Comparison of ENCODE assay signal across 1 cellular context in the genomic region with DNA sequence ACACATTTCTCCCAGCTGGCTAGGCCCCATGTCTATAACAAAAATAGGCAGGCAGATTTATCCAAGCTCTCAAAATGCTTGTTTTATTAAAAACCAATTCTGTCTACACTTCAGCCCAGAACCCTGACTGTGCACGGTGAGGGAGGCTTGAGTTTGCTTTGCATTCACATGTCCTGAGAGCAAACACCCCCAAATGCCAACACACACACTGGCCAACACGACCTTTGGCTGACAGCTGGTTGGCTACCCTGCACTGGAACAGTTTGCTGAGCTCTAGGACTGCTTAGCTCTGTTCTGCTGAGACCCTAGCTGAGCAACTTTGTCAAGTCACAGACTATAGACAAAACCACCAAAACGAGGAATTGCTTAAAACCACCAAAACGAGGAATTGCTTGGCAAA.
TF ChIP-seq lines count a peak whose summit lies in the region.

No MANE protein-coding gene starts in this region.

TF ChIP-seq in HepG2, 621 proteins besides CTCF, POLR2A, EP300 and RAD21 (continued from another document and continues in another):
- TF ChIP-seq, protein P1, sequence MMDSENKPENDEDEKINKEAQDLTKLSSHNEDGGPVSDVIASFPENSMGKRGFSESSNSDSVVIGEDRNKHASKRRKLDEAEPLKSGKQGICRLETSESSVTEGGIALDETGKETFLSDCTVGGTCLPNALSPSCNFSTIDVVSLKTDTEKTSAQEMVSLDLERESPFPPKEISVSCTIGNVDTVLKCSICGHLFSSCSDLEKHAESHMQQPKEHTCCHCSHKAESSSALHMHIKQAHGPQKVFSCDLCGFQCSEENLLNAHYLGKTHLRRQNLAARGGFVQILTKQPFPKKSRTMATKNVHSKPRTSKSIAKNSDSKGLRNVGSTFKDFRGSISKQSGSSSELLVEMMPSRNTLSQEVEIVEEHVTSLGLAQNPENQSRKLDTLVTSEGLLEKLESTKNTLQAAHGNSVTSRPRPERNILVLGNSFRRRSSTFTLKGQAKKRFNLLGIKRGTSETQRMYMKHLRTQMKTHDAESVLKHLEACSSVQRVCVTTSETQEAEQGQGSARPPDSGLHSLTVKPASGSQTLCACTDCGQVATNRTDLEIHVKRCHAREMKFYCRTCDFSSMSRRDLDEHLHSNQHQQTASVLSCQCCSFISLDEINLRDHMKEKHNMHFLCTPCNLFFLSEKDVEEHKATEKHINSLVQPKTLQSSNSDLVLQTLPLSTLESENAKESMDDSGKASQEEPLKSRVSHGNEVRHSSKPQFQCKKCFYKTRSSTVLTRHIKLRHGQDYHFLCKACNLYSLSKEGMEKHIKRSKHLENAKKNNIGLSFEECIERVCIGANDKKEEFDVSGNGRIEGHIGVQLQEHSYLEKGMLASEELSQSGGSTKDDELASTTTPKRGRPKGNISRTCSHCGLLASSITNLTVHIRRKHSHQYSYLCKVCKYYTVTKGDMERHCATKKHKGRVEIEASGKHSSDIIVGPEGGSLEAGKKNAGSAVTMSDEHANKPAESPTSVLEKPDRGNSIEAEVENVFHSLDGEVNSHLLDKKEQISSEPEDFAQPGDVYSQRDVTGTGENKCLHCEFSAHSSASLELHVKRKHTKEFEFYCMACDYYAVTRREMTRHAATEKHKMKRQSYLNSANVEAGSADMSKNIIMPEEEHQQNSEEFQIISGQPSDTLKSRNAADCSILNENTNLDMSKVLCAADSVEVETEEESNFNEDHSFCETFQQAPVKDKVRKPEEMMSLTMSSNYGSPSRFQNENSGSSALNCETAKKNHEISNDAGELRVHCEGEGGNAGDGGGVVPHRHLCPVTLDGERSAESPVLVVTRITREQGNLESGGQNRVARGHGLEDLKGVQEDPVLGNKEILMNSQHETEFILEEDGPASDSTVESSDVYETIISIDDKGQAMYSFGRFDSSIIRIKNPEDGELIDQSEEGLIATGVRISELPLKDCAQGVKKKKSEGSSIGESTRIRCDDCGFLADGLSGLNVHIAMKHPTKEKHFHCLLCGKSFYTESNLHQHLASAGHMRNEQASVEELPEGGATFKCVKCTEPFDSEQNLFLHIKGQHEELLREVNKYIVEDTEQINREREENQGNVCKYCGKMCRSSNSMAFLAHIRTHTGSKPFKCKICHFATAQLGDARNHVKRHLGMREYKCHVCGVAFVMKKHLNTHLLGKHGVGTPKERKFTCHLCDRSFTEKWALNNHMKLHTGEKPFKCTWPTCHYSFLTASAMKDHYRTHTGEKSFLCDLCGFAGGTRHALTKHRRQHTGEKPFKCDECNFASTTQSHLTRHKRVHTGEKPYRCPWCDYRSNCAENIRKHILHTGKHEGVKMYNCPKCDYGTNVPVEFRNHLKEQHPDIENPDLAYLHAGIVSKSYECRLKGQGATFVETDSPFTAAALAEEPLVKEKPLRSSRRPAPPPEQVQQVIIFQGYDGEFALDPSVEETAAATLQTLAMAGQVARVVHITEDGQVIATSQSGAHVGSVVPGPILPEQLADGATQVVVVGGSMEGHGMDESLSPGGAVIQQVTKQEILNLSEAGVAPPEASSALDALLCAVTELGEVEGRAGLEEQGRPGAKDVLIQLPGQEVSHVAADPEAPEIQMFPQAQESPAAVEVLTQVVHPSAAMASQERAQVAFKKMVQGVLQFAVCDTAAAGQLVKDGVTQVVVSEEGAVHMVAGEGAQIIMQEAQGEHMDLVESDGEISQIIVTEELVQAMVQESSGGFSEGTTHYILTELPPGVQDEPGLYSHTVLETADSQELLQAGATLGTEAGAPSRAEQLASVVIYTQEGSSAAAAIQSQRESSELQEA (CRISPR knock-in tag; IDR thresholded peaks at IDR 0.05; ENCODE audit: not compliant biosample characterization) = no peak
- TF ChIP-seq, protein P2, sequence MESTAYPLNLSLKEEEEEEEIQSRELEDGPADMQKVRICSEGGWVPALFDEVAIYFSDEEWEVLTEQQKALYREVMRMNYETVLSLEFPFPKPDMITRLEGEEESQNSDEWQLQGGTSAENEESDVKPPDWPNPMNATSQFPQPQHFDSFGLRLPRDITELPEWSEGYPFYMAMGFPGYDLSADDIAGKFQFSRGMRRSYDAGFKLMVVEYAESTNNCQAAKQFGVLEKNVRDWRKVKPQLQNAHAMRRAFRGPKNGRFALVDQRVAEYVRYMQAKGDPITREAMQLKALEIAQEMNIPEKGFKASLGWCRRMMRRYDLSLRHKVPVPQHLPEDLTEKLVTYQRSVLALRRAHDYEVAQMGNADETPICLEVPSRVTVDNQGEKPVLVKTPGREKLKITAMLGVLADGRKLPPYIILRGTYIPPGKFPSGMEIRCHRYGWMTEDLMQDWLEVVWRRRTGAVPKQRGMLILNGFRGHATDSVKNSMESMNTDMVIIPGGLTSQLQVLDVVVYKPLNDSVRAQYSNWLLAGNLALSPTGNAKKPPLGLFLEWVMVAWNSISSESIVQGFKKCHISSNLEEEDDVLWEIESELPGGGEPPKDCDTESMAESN (CRISPR knock-in tag; conservative IDR thresholded peaks at IDR 0.05) = no peak
- no peak for TF ChIP-seq SRSF9 (IDR thresholded peaks at IDR 0.05; ENCODE audit: borderline replicate concordance, insufficient read depth, low read depth, low read length, poor library complexity, severe bottlenecking)
- no peak for TF ChIP-seq ZIK1 (CRISPR knock-in tag; IDR thresholded peaks at IDR 0.05; ENCODE audit: borderline replicate concordance, low read depth)
- no peak for TF ChIP-seq ZNF12 (CRISPR knock-in tag; IDR thresholded peaks at IDR 0.05)
- TF ChIP-seq IKZF1 (IDR thresholded peaks at IDR 0.05) = no peak
- TF ChIP-seq, protein P3, sequence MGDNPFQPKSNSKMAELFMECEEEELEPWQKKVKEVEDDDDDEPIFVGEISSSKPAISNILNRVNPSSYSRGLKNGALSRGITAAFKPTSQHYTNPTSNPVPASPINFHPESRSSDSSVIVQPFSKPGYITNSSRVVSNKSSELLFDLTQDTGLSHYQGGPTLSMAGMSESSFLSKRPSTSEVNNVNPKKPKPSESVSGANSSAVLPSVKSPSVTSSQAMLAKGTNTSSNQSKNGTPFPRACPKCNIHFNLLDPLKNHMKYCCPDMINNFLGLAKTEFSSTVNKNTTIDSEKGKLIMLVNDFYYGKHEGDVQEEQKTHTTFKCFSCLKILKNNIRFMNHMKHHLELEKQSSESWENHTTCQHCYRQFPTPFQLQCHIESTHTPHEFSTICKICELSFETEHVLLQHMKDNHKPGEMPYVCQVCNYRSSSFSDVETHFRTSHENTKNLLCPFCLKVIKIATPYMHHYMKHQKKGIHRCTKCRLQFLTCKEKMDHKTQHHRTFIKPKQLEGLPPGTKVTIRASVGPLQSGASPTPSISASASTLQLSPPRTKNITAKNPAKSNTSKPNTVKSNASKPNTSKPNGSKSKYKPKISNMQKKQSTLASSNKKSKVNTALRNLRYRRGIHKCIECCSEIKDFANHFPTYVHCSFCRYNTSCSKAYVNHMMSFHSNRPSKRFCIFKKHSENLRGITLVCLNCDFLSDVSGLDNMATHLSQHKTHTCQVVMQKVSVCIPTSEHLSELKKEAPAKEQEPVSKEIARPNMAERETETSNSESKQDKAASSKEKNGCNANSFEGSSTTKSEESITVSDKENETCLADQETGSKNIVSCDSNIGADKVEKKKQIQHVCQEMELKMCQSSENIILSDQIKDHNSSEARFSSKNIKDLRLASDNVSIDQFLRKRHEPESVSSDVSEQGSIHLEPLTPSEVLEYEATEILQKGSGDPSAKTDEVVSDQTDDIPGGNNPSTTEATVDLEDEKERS (CRISPR knock-in tag; IDR thresholded peaks at IDR 0.05) = no peak
- no peak for TF ChIP-seq FIP1L1 (IDR thresholded peaks at IDR 0.05; ENCODE audit: borderline replicate concordance, insufficient read depth, low read depth, low read length)
- TF ChIP-seq SOX6 (IDR thresholded peaks at IDR 0.05) = no peak
- TF ChIP-seq SOX6 (CRISPR knock-in tag; IDR thresholded peaks at IDR 0.05) = no peak
- no peak for TF ChIP-seq ZKSCAN8 (CRISPR knock-in tag; IDR thresholded peaks at IDR 0.05; ENCODE audit: borderline replicate concordance)
- TF ChIP-seq AKAP8 (CRISPR knock-in tag; IDR thresholded peaks at IDR 0.05) = no peak
- no peak for TF ChIP-seq ZNF138 (CRISPR knock-in tag; IDR thresholded peaks at IDR 0.05; ENCODE audit: low read depth)
- no peak for TF ChIP-seq SP4 (CRISPR knock-in tag; IDR thresholded peaks at IDR 0.05)
- TF ChIP-seq, protein P4, sequence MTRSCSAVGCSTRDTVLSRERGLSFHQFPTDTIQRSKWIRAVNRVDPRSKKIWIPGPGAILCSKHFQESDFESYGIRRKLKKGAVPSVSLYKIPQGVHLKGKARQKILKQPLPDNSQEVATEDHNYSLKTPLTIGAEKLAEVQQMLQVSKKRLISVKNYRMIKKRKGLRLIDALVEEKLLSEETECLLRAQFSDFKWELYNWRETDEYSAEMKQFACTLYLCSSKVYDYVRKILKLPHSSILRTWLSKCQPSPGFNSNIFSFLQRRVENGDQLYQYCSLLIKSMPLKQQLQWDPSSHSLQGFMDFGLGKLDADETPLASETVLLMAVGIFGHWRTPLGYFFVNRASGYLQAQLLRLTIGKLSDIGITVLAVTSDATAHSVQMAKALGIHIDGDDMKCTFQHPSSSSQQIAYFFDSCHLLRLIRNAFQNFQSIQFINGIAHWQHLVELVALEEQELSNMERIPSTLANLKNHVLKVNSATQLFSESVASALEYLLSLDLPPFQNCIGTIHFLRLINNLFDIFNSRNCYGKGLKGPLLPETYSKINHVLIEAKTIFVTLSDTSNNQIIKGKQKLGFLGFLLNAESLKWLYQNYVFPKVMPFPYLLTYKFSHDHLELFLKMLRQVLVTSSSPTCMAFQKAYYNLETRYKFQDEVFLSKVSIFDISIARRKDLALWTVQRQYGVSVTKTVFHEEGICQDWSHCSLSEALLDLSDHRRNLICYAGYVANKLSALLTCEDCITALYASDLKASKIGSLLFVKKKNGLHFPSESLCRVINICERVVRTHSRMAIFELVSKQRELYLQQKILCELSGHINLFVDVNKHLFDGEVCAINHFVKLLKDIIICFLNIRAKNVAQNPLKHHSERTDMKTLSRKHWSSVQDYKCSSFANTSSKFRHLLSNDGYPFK (CRISPR knock-in tag; IDR thresholded peaks at IDR 0.05; ENCODE audit: borderline replicate concordance) = no peak
- no peak for TF ChIP-seq ZNF607 (CRISPR knock-in tag; IDR thresholded peaks at IDR 0.05; ENCODE audit: borderline replicate concordance)
- TF ChIP-seq ZSCAN25 (CRISPR knock-in tag; IDR thresholded peaks at IDR 0.05) = peak; percentile 49; the same call in 1 of the 2 replicates
- TF ChIP-seq THYN1 (CRISPR knock-in tag; IDR thresholded peaks at IDR 0.05; ENCODE audit: borderline replicate concordance, low read depth) = no peak
- TF ChIP-seq TBP (CRISPR knock-in tag; IDR thresholded peaks at IDR 0.05) = no peak
- no peak for TF ChIP-seq DR1 (CRISPR knock-in tag; IDR thresholded peaks at IDR 0.05)
- no peak for TF ChIP-seq ARNT (IDR thresholded peaks at IDR 0.05)
- no peak for TF ChIP-seq ZBTB3 (CRISPR knock-in tag; IDR thresholded peaks at IDR 0.05; ENCODE audit: borderline replicate concordance, low read depth)
- TF ChIP-seq ISL2 (CRISPR knock-in tag; IDR thresholded peaks at IDR 0.05) = no peak
- no peak for TF ChIP-seq NFE2L1 (CRISPR knock-in tag; IDR thresholded peaks at IDR 0.05; ENCODE audit: borderline replicate concordance)
- TF ChIP-seq, protein P5, sequence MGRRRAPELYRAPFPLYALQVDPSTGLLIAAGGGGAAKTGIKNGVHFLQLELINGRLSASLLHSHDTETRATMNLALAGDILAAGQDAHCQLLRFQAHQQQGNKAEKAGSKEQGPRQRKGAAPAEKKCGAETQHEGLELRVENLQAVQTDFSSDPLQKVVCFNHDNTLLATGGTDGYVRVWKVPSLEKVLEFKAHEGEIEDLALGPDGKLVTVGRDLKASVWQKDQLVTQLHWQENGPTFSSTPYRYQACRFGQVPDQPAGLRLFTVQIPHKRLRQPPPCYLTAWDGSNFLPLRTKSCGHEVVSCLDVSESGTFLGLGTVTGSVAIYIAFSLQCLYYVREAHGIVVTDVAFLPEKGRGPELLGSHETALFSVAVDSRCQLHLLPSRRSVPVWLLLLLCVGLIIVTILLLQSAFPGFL (CRISPR knock-in tag; IDR thresholded peaks at IDR 0.05) = no peak
- TF ChIP-seq EHMT2 (IDR thresholded peaks at IDR 0.05; ENCODE audit: borderline replicate concordance, low read depth, low read length) = no peak; the same call in 1 of the 2 replicates
- no peak for TF ChIP-seq POLR2G (IDR thresholded peaks at IDR 0.05; ENCODE audit: low read depth, low read length)
- TF ChIP-seq NFIB (CRISPR knock-in tag; IDR thresholded peaks at IDR 0.05; ENCODE audit: borderline replicate concordance) = no peak
- TF ChIP-seq, protein P6, sequence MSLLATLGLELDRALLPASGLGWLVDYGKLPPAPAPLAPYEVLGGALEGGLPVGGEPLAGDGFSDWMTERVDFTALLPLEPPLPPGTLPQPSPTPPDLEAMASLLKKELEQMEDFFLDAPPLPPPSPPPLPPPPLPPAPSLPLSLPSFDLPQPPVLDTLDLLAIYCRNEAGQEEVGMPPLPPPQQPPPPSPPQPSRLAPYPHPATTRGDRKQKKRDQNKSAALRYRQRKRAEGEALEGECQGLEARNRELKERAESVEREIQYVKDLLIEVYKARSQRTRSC (CRISPR knock-in tag; IDR thresholded peaks at IDR 0.05; ENCODE audit: low read depth) = no peak
- TF ChIP-seq FOXA3 (CRISPR knock-in tag; IDR thresholded peaks at IDR 0.05) = peak; percentile 72
- no peak for TF ChIP-seq ZNF251 (CRISPR knock-in tag; IDR thresholded peaks at IDR 0.05)
- no peak for TF ChIP-seq GFI1 (CRISPR knock-in tag; IDR thresholded peaks at IDR 0.05; ENCODE audit: borderline replicate concordance)
- TF ChIP-seq, protein P7, sequence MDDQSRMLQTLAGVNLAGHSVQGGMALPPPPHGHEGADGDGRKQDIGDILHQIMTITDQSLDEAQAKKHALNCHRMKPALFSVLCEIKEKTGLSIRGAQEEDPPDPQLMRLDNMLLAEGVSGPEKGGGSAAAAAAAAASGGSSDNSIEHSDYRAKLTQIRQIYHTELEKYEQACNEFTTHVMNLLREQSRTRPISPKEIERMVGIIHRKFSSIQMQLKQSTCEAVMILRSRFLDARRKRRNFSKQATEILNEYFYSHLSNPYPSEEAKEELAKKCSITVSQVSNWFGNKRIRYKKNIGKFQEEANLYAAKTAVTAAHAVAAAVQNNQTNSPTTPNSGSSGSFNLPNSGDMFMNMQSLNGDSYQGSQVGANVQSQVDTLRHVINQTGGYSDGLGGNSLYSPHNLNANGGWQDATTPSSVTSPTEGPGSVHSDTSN (CRISPR knock-in tag; IDR thresholded peaks at IDR 0.05; ENCODE audit: borderline replicate concordance) = no peak
- no peak for TF ChIP-seq ZFP1 (CRISPR knock-in tag; IDR thresholded peaks at IDR 0.05)
- TF ChIP-seq, protein P8, sequence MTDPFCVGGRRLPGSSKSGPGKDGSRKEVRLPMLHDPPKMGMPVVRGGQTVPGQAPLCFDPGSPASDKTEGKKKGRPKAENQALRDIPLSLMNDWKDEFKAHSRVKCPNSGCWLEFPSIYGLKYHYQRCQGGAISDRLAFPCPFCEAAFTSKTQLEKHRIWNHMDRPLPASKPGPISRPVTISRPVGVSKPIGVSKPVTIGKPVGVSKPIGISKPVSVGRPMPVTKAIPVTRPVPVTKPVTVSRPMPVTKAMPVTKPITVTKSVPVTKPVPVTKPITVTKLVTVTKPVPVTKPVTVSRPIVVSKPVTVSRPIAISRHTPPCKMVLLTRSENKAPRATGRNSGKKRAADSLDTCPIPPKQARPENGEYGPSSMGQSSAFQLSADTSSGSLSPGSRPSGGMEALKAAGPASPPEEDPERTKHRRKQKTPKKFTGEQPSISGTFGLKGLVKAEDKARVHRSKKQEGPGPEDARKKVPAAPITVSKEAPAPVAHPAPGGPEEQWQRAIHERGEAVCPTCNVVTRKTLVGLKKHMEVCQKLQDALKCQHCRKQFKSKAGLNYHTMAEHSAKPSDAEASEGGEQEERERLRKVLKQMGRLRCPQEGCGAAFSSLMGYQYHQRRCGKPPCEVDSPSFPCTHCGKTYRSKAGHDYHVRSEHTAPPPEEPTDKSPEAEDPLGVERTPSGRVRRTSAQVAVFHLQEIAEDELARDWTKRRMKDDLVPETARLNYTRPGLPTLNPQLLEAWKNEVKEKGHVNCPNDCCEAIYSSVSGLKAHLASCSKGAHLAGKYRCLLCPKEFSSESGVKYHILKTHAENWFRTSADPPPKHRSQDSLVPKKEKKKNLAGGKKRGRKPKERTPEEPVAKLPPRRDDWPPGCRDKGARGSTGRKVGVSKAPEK (CRISPR knock-in tag; IDR thresholded peaks at IDR 0.05; ENCODE audit: borderline replicate concordance) = no peak
- peak; percentile 44; the same call in 1 of the 2 replicates for TF ChIP-seq KDM6A (CRISPR knock-in tag; IDR thresholded peaks at IDR 0.05; ENCODE audit: low read depth)
- TF ChIP-seq HNRNPL (IDR thresholded peaks at IDR 0.05; ENCODE audit: low read depth, low read length) = no peak
